In the genomic region with DNA sequence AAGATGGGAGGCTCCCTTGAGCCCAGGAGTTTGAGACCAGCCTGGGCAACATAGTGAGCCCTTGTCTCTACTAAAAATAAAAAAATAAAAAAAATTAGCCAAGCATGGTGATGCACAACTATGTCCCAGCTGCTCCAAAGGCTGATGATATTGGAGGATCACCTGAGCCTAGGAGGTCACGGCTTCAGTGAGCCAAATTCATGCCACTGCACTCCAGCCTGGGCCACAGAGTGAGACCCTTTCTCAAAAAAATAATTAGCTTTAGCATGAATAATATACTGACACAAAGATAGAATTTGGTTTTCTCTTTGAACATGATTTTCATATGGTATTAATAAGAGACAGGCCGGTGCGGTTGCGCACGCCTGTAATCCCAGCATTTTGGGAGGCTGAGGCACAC, we compare ENCODE assay signal across 24 cellular contexts.
"Had no signal": no experiment of that assay in that cellular context is flagged by ENCODE, and none has a peak within 500 bp of the region (broad histone marks: within the 10 kb centered on the region; RNA-seq: fewer than 3 reads in every experiment).

No MANE protein-coding gene starts in this region.

- H3K36me3 ChIP-seq: esophagus squamous epithelium, gastrocnemius medialis, heart right ventricle, left lung, lower lobe of right lung had no signal

- H3K4me1 Mint-ChIP-seq: endodermal cell; naive thymus-derived CD8-positive, alpha-beta T cell had no signal

- H3K9me3 ChIP-seq: esophagus squamous epithelium, gastrocnemius medialis, heart right ventricle, left lung, lower lobe of right lung, mucosa of descending colon had no signal

- H3K27me3 Mint-ChIP-seq: dendritic cell treated with granulocyte-macrophage colony-stimulating factor and Interleukin-4, amounts not matched to agents 40 ng/mL and 50 ng/mL, for 4 days; effector memory CD8-positive, alpha-beta T cell; naive B cell; naive thymus-derived CD8-positive, alpha-beta T cell had no signal

- H3K36me3 Mint-ChIP-seq: mesothelial cell of epicardium; naive B cell; naive thymus-derived CD8-positive, alpha-beta T cell had no signal

- H3K4me3 Mint-ChIP-seq: dendritic cell treated with granulocyte-macrophage colony-stimulating factor and Interleukin-4, amounts not matched to agents 40 ng/mL and 50 ng/mL, for 4 days; effector memory CD8-positive, alpha-beta T cell; endodermal cell; mesothelial cell of epicardium; naive B cell; naive thymus-derived CD8-positive, alpha-beta T cell had no signal

- H3K27me3 ChIP-seq: esophagus squamous epithelium, gastrocnemius medialis, heart right ventricle, left lung had no signal

- H3K27ac ChIP-seq: epithelial cell of prostate, esophagus squamous epithelium, gastrocnemius medialis, heart right ventricle, left lung, lower lobe of right lung had no signal

- H3K4me1 ChIP-seq: esophagus squamous epithelium, gastrocnemius medialis, heart right ventricle, left lung, lower lobe of right lung had no signal

- H3K27ac Mint-ChIP-seq: dendritic cell treated with granulocyte-macrophage colony-stimulating factor and Interleukin-4, amounts not matched to agents 40 ng/mL and 50 ng/mL, for 4 days; effector memory CD8-positive, alpha-beta T cell; endodermal cell; mesothelial cell of epicardium; naive B cell; naive thymus-derived CD8-positive, alpha-beta T cell had no signal

- H3K9me3 Mint-ChIP-seq: dendritic cell treated with granulocyte-macrophage colony-stimulating factor and Interleukin-4, amounts not matched to agents 40 ng/mL and 50 ng/mL, for 4 days; effector memory CD8-positive, alpha-beta T cell; endodermal cell; mesothelial cell of epicardium; naive thymus-derived CD8-positive, alpha-beta T cell had no signal

- H3K4me3 ChIP-seq: esophagus squamous epithelium, gastrocnemius medialis, heart right ventricle, left lung, lower lobe of right lung, mucosa of descending colon had no signal

- DNase-seq: cortex of kidney; effector CD8-positive, alpha-beta T cell; effector memory CD8-positive, alpha-beta T cell; endodermal cell; erythroblast; esophagus squamous epithelium; foreskin fibroblast; foreskin melanocyte; gastrocnemius medialis; glutamatergic neuron; head of caudate nucleus; heart right ventricle; hippocampal formation; left cardiac atrium; left lung; left ventricle myocardium superior; lower lobe of right lung; mesenchymal stem cell; mucosa of descending colon; naive B cell; naive thymus-derived CD8-positive, alpha-beta T cell had no signal
